ENCODE assay signal across 1 cellular context in genomic region chr1:2435746-2436355, GRCh38.
A peak's percentile ranks its signal among the peaks of the same experiment; 100 is the strongest.
TF ChIP-seq lines count a peak whose summit lies in the region.

No MANE protein-coding gene starts in this region.

TF ChIP-seq in WTC11, 78 proteins besides CTCF, POLR2A, EP300 and RAD21:
- TF ChIP-seq ZNF532 (CRISPR knock-in tag; IDR thresholded peaks at IDR 0.05; ENCODE audit: borderline replicate concordance) (no peak), ZNF263 (CRISPR knock-in tag; IDR thresholded peaks at IDR 0.05; ENCODE audit: low read depth) (peak; percentile 85)
TF ChIP-seq in WTC11: peak in this region for 1.
